ENCODE assay signal across 8 cellular contexts in genomic region chr4:117412661-117413060, GRCh38.
"Had no signal": no experiment of that assay in that cellular context is flagged by ENCODE, and none has a peak within 500 bp of the region (broad histone marks: within the 10 kb centered on the region; RNA-seq: fewer than 3 reads in every experiment).

No MANE protein-coding gene starts in this region.

- H3K27ac ChIP-seq: GM23248, KMS-11 had no signal

- H3K4me2 ChIP-seq: KMS-11 had no signal

- H3K9ac ChIP-seq: GM23248, KMS-11 had no signal

- H2AFZ ChIP-seq: GM23248 had no signal

- FAIRE-seq: H54, HTR-8/SVneo had no signal

- DNase-seq: GM23248, GOT3, H9, HCEC 1CT, KBM-7 had no signal

- H3K4me3 ChIP-seq: GM23248 had no signal
